ENCODE assay signal across 2 cellular contexts in genomic region chr5:125203039-125203438, GRCh38.
TF ChIP-seq lines count a peak whose summit lies in the region.

No MANE protein-coding gene starts in this region.

TF ChIP-seq in H1, 55 proteins besides CTCF, POLR2A, EP300 and RAD21 (continued from another document):
- no peak for TF ChIP-seq PHF8 (conservative IDR thresholded peaks at IDR 0.05; ENCODE audit: low read depth, low read length)
- TF ChIP-seq E2F6 (IDR thresholded peaks at IDR 0.05), result no peak
- no peak for TF ChIP-seq CTBP2 (IDR thresholded peaks at IDR 0.05; ENCODE audit: borderline replicate concordance, insufficient read depth, insufficient read length, low read length)
- no peak for TF ChIP-seq KDM5A (IDR thresholded peaks at IDR 0.05; ENCODE audit: low read length)

TF ChIP-seq in SK-N-SH, 30 proteins besides CTCF, POLR2A, EP300 and RAD21:
- TF ChIP-seq, protein P1, sequence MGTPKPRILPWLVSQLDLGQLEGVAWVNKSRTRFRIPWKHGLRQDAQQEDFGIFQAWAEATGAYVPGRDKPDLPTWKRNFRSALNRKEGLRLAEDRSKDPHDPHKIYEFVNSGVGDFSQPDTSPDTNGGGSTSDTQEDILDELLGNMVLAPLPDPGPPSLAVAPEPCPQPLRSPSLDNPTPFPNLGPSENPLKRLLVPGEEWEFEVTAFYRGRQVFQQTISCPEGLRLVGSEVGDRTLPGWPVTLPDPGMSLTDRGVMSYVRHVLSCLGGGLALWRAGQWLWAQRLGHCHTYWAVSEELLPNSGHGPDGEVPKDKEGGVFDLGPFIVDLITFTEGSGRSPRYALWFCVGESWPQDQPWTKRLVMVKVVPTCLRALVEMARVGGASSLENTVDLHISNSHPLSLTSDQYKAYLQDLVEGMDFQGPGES (IDR thresholded peaks at IDR 0.05; ENCODE audit: low read depth, low read length), result no peak
- no peak for TF ChIP-seq GABPA (IDR thresholded peaks at IDR 0.05; ENCODE audit: low read depth)
- TF ChIP-seq SIN3A (IDR thresholded peaks at IDR 0.05; ENCODE audit: borderline replicate concordance, low read depth, low read length), result no peak
- TF ChIP-seq NRF1 (IDR thresholded peaks at IDR 0.05; ENCODE audit: low read depth, low read length), result no peak
- TF ChIP-seq MAX (IDR thresholded peaks at IDR 0.05; ENCODE audit: low read depth), result no peak
- no peak for TF ChIP-seq TCF12 (IDR thresholded peaks at IDR 0.05)
- TF ChIP-seq YY1 (IDR thresholded peaks at IDR 0.05; ENCODE audit: low read depth), result no peak
TF ChIP-seq in SK-N-SH: peak in this region for 0.
